ENCODE assay signal across 20 cellular contexts in genomic region chr3:168161696-168162095, GRCh38.
"Had no signal": no experiment of that assay in that cellular context is flagged by ENCODE, and none has a peak within 500 bp of the region (broad histone marks: within the 10 kb centered on the region; RNA-seq: fewer than 3 reads in every experiment).

No MANE protein-coding gene starts in this region.

- H3K4me3 ChIP-seq: hepatocyte, right lobe of liver, thyroid gland had no signal

- H3K4me1 Mint-ChIP-seq: memory B cell; naive thymus-derived CD8-positive, alpha-beta T cell; stimulated activated effector memory CD8-positive, alpha-beta T cell treated with anti-CD3 and anti-CD28 coated beads, Interleukin-12 subunit alpha, Interleukin-12 subunit beta, amount 100 ng/mL, for 72 hours had no signal

- H3K27me3 ChIP-seq: breast epithelium, hepatocyte, right lobe of liver, thyroid gland had no signal

- DNase-seq: activated CD4-positive, CD25-positive, alpha-beta regulatory T cell treated with anti-CD3 and anti-CD28 coated beads, Interleukin-2, amount 50 U/mL, for 72 hours; activated naive CD8-positive, alpha-beta T cell treated with anti-CD3 and anti-CD28 coated beads for 36 hours; amygdala; effector memory CD8-positive, alpha-beta T cell; islet precursor cell; naive thymus-derived CD8-positive, alpha-beta T cell; nucleus accumbens; right lobe of liver; stimulated activated CD4-positive, alpha-beta T cell treated with anti-CD3 and anti-CD28 coated beads, Interleukin-2, amount 100 ng/mL, for 24 hours; thyroid gland had no signal

- H3K9me3 Mint-ChIP-seq: activated naive CD8-positive, alpha-beta T cell treated with anti-CD3 and anti-CD28 coated beads for 36 hours; activated T-helper 1 cell treated with anti-CD3 and anti-CD28 coated beads, Interleukin-12 subunit alpha, Interleukin-12 subunit beta, Interleukin-2, Interleukin-4 antibody, amounts not matched to agents 30 ng/mL and 10 ng/mL and 1 ng/mL, durations not matched to agents 14 hours and 24 hours and 36 hours; dendritic cell treated with granulocyte-macrophage colony-stimulating factor and Interleukin-4, amounts not matched to agents 40 ng/mL and 50 ng/mL, for 4 days; memory B cell; naive thymus-derived CD8-positive, alpha-beta T cell had no signal

- H3K27ac Mint-ChIP-seq: activated naive CD8-positive, alpha-beta T cell treated with anti-CD3 and anti-CD28 coated beads for 36 hours; activated T-helper 1 cell treated with anti-CD3 and anti-CD28 coated beads, Interleukin-12 subunit alpha, Interleukin-12 subunit beta, Interleukin-2, Interleukin-4 antibody, amounts not matched to agents 30 ng/mL and 10 ng/mL and 1 ng/mL, durations not matched to agents 14 hours and 24 hours and 36 hours; dendritic cell treated with granulocyte-macrophage colony-stimulating factor and Interleukin-4, amounts not matched to agents 40 ng/mL and 50 ng/mL, for 4 days; effector memory CD8-positive, alpha-beta T cell; memory B cell; naive thymus-derived CD8-positive, alpha-beta T cell; progenitor cell of endocrine pancreas; stimulated activated effector memory CD8-positive, alpha-beta T cell treated with anti-CD3 and anti-CD28 coated beads, Interleukin-12 subunit alpha, Interleukin-12 subunit beta, amount 100 ng/mL, for 72 hours had no signal

- H3K9me3 ChIP-seq: breast epithelium, right lobe of liver, thyroid gland had no signal

- H2AFZ ChIP-seq: hepatocyte had no signal

- H3K79me2 ChIP-seq: hepatocyte had no signal

- FAIRE-seq: urothelium cell line had no signal

- H3K36me3 Mint-ChIP-seq: activated naive CD8-positive, alpha-beta T cell treated with anti-CD3 and anti-CD28 coated beads for 36 hours; memory B cell; naive thymus-derived CD8-positive, alpha-beta T cell; stimulated activated effector memory CD8-positive, alpha-beta T cell treated with anti-CD3 and anti-CD28 coated beads, Interleukin-12 subunit alpha, Interleukin-12 subunit beta, amount 100 ng/mL, for 72 hours had no signal

- H3K4me1 ChIP-seq: breast epithelium, thyroid gland had no signal

- H3K4me3 Mint-ChIP-seq: activated naive CD8-positive, alpha-beta T cell treated with anti-CD3 and anti-CD28 coated beads for 36 hours; activated T-helper 1 cell treated with anti-CD3 and anti-CD28 coated beads, Interleukin-12 subunit alpha, Interleukin-12 subunit beta, Interleukin-2, Interleukin-4 antibody, amounts not matched to agents 30 ng/mL and 10 ng/mL and 1 ng/mL, durations not matched to agents 14 hours and 24 hours and 36 hours; dendritic cell treated with granulocyte-macrophage colony-stimulating factor and Interleukin-4, amounts not matched to agents 40 ng/mL and 50 ng/mL, for 4 days; effector memory CD8-positive, alpha-beta T cell; memory B cell; naive thymus-derived CD8-positive, alpha-beta T cell; stimulated activated effector memory CD8-positive, alpha-beta T cell treated with anti-CD3 and anti-CD28 coated beads, Interleukin-12 subunit alpha, Interleukin-12 subunit beta, amount 100 ng/mL, for 72 hours had no signal

- H3K4me2 ChIP-seq: hepatocyte had no signal

- H3K36me3 ChIP-seq: breast epithelium, right lobe of liver, thyroid gland had no signal

- H3K27me3 Mint-ChIP-seq: dendritic cell treated with granulocyte-macrophage colony-stimulating factor and Interleukin-4, amounts not matched to agents 40 ng/mL and 50 ng/mL, for 4 days had no signal

- ATAC-seq: effector memory CD8-positive, alpha-beta T cell; left lobe of liver; naive thymus-derived CD8-positive, alpha-beta T cell; right lobe of liver; stimulated activated effector memory CD8-positive, alpha-beta T cell treated with anti-CD3 and anti-CD28 coated beads, Interleukin-12 subunit alpha, Interleukin-12 subunit beta, amount 100 ng/mL, for 72 hours had no signal

- H3K27ac ChIP-seq: epithelial cell of prostate, hepatocyte, right lobe of liver, thyroid gland had no signal
